Comparison of ENCODE assay signal across 10 cellular contexts in the genomic region with DNA sequence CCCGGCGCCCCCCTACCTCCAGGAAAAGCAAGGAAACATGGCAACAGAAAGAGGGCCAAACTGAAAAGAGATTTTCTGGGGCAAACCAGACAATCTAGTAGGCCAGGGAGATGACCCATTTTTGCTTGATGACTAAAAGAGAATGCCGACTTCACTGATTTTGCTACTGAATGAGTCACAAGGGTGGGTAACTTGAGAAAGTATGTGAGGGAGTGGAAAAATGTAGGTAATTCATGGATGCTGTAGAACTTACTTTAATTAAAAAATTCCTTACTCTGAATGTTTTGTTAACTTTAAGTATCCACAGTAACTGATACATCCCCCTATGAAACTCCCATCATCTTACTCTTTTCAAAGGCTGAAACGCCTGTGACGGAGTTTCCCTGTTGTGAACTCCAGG. TPM values are rescaled to one million over a fixed set of nuclear protein-coding genes. Genes with fewer than 3 reads are reported as not detected.
A peak's percentile ranks its signal among the peaks of the same experiment; 100 is the strongest.
DNase-seq lines count a peak whose midpoint lies in the region; ATAC-seq and TF ChIP-seq lines count a peak whose summit lies in the region.
"Had no signal": no experiment of that assay in that cellular context is flagged by ENCODE, and none has a peak within 500 bp of the region (broad histone marks: within the 10 kb centered on the region; RNA-seq: fewer than 3 reads in every experiment).

No MANE protein-coding gene starts in this region.

- peaks cover 4 to 13% of the 10 kb centered on the region in 2 experiments; a peak in 3 of 4 replicates for H3K4me1 ChIP-seq in SK-N-SH (ENCODE audit: control insufficient read depth in 1 of 2, insufficient read depth in 2 of 2, low read depth in 1 of 2, low read length in 1 of 2)
- no peaks in the 10 kb centered on the region for H3K4me1 ChIP-seq in smooth muscle cell (ENCODE audit: low read depth)
- H3K4me1 ChIP-seq in tibial nerve: peaks cover 0 to 8% (median 0%) of the 10 kb centered on the region in 4 donors

- no peaks in the 10 kb centered on the region for H3K36me3 Mint-ChIP-seq in activated CD8-positive, alpha-beta T cell treated with anti-CD3 and anti-CD28 coated beads for 36 hours (ENCODE audit: low read depth)
- H3K36me3 Mint-ChIP-seq in activated CD8-positive, alpha-beta T cell treated with anti-CD3 and anti-CD28 coated beads, Interleukin-2, amount 10 ng/mL, durations not matched to agents 7 days and 5 days (ENCODE audit: low read depth): no peaks in the 10 kb centered on the region

- H3K27me3 Mint-ChIP-seq in activated CD8-positive, alpha-beta T cell treated with anti-CD3 and anti-CD28 coated beads for 36 hours: no peaks in the 10 kb centered on the region
- H3K27me3 Mint-ChIP-seq in activated CD8-positive, alpha-beta T cell treated with anti-CD3 and anti-CD28 coated beads, Interleukin-2, amount 10 ng/mL, durations not matched to agents 7 days and 5 days (ENCODE audit: low read depth): no peaks in the 10 kb centered on the region

- CTCF ChIA-PET in activated CD8-positive, alpha-beta T cell treated with anti-CD3 and anti-CD28 coated beads for 36 hours (lab: Charles Lee): no interaction called here
- CTCF ChIA-PET in activated CD8-positive, alpha-beta T cell treated with anti-CD3 and anti-CD28 coated beads, Interleukin-2, amount 10 ng/mL, durations not matched to agents 7 days and 5 days (lab: Charles Lee): interaction anchor here (0.7 kb wide), 1 partner anchor 692 kb away, joined by 3 read pairs; the partner anchor contains the start of gene ZBBX
- CTCF ChIA-PET in SK-N-SH (lab: Yijun Ruan, JAX): interaction anchor here (0.8 to 1.6 kb wide), 2 partner anchors 24 to 34 kb away, joined by 3 to 5 read pairs; no protein-coding TSS in a partner anchor

- peaks cover 2% of the 10 kb centered on the region for H3K4me1 Mint-ChIP-seq in activated CD8-positive, alpha-beta T cell treated with anti-CD3 and anti-CD28 coated beads for 36 hours (ENCODE audit: low read depth)
- peaks cover 3% of the 10 kb centered on the region for H3K4me1 Mint-ChIP-seq in activated CD8-positive, alpha-beta T cell treated with anti-CD3 and anti-CD28 coated beads, Interleukin-2, amount 10 ng/mL, durations not matched to agents 7 days and 5 days (ENCODE audit: low read depth)

- H3K4me3 ChIP-seq in SK-N-SH (ENCODE audit: low read depth in 2 of 2, low read length in 1 of 2): no peak overlapping the region
- no peak overlapping the region for H3K4me3 ChIP-seq in smooth muscle cell
- no peak overlapping the region for H3K4me3 ChIP-seq in tibial nerve
- H3K4me3 ChIP-seq: dorsolateral prefrontal cortex had no signal

- TF ChIP-seq RAD21 in SK-N-SH (IDR thresholded peaks at IDR 0.05; ENCODE audit: low read length): no peak

- H3K79me2 ChIP-seq in SK-N-SH (ENCODE audit: insufficient read depth): peaks cover 92% of the 10 kb centered on the region
- peaks cover 94% of the 10 kb centered on the region for H3K79me2 ChIP-seq in smooth muscle cell (ENCODE audit: low read depth)

- 34% methylated on average over 5 of the region's 5 CpGs for WGBS in SK-N-SH (ENCODE audit: low lambda C conversion rate)
- WGBS in smooth muscle cell (ENCODE audit: low lambda C conversion rate): 47% methylated on average over 5 of the region's 5 CpGs
- WGBS in tibial nerve, 2 donors: 75 to 80% methylated on average over 5 of the region's 5 CpGs

- peak in 1 of 2 experiments; percentile 54; a peak in 1 of 4 replicates for TF ChIP-seq EP300 in SK-N-SH (IDR thresholded peaks at IDR 0.05; ENCODE audit: borderline replicate concordance in 1 of 2, low read depth in 1 of 2, low read length in 1 of 2)
- no peak for TF ChIP-seq EP300 in tibial nerve (IDR thresholded peaks at IDR 0.05)

- H3K4me3 Mint-ChIP-seq in activated CD8-positive, alpha-beta T cell treated with anti-CD3 and anti-CD28 coated beads for 36 hours: no peak overlapping the region
- no peak overlapping the region for H3K4me3 Mint-ChIP-seq in activated CD8-positive, alpha-beta T cell treated with anti-CD3 and anti-CD28 coated beads, Interleukin-2, amount 10 ng/mL, durations not matched to agents 7 days and 5 days
- H3K4me3 Mint-ChIP-seq: activated T-helper 1 cell treated with anti-CD3 and anti-CD28 coated beads, Interleukin-12 subunit alpha, Interleukin-12 subunit beta, Interleukin-2, Interleukin-4 antibody, amounts not matched to agents 30 ng/mL and 10 ng/mL and 1 ng/mL, durations not matched to agents 14 hours and 24 hours and 36 hours had no signal

- intact Hi-C loops in activated CD8-positive, alpha-beta T cell treated with anti-CD3 and anti-CD28 coated beads for 36 hours (cut with micrococcal nuclease): no loop called here

- no peak for TF ChIP-seq POLR2A in tibial nerve (IDR thresholded peaks at IDR 0.05)

- H3K36me3 ChIP-seq in SK-N-SH (replicated peaks in 1 of 2; ENCODE audit: control insufficient read depth in 1 of 2, insufficient read depth in 2 of 2, low read length in 1 of 2) (no peaks in the 10 kb centered on the region), smooth muscle cell (ENCODE audit: low read depth) (no peaks in the 10 kb centered on the region), tibial nerve (no peaks in the 10 kb centered on the region)

- no peaks in the 10 kb centered on the region for H3K9me2 ChIP-seq in SK-N-SH

- POLR2A ChIA-PET in activated CD8-positive, alpha-beta T cell treated with anti-CD3 and anti-CD28 coated beads for 36 hours (lab: Charles Lee): no interaction called here
- POLR2A ChIA-PET in activated CD8-positive, alpha-beta T cell treated with anti-CD3 and anti-CD28 coated beads, Interleukin-2, amount 10 ng/mL, durations not matched to agents 7 days and 5 days (lab: Charles Lee): no interaction called here
- POLR2A ChIA-PET in SK-N-SH (lab: Yijun Ruan, JAX): no interaction called here

- H2AFZ ChIP-seq in SK-N-SH (ENCODE audit: low read depth) (no peak overlapping the region), smooth muscle cell (ENCODE audit: low read depth) (peak overlapping the region; percentile 47)

- no peaks in the 10 kb centered on the region for H3K9me3 ChIP-seq in SK-N-SH
- H3K9me3 ChIP-seq in smooth muscle cell (replicated peaks; ENCODE audit: low read depth): no peaks in the 10 kb centered on the region
- H3K9me3 ChIP-seq in tibial nerve: no peaks in the 10 kb centered on the region

- peak overlapping the region; percentile 46 for H3K4me2 ChIP-seq in SK-N-SH
- H3K4me2 ChIP-seq in smooth muscle cell: peak overlapping the region; percentile 68

- TF ChIP-seq CTCF in activated CD8-positive, alpha-beta T cell treated with anti-CD3 and anti-CD28 coated beads for 36 hours (IDR thresholded peaks at IDR 0.05): no peak
- TF ChIP-seq CTCF in SK-N-SH (IDR thresholded peaks at IDR 0.05) (no peak), smooth muscle cell (IDR thresholded peaks at IDR 0.05; ENCODE audit: borderline replicate concordance, insufficient read depth, poor library complexity, severe bottlenecking) (no peak), tibial nerve (IDR thresholded peaks at IDR 0.05) (no peak)

- no peak for DNase-seq in activated CD8-positive, alpha-beta T cell treated with anti-CD3 and anti-CD28 coated beads for 36 hours
- no peak for DNase-seq in activated CD8-positive, alpha-beta T cell treated with anti-CD3 and anti-CD28 coated beads, Interleukin-2, amount 10 ng/mL, durations not matched to agents 7 days and 5 days
- DNase-seq in SK-N-SH: no peak
- DNase-seq in fibroblast of the conjunctiva (ENCODE audit: low read depth): peak; percentile 74
- no peak for DNase-seq in smooth muscle cell (lab: John Stamatoyannopoulos, UW; ENCODE audit: unreplicated experiment)
- DNase-seq in tibial nerve (ENCODE audit: low spot score in 2 of 2): no peak
- DNase-seq in RPMI8226: no peak
- DNase-seq in effector CD4-positive, alpha-beta T cell: no peak
- DNase-seq: dorsolateral prefrontal cortex had no signal

- H3K27ac Mint-ChIP-seq in activated CD8-positive, alpha-beta T cell treated with anti-CD3 and anti-CD28 coated beads for 36 hours: no peak overlapping the region
- H3K27ac Mint-ChIP-seq in activated CD8-positive, alpha-beta T cell treated with anti-CD3 and anti-CD28 coated beads, Interleukin-2, amount 10 ng/mL, durations not matched to agents 7 days and 5 days: no peak overlapping the region
- H3K27ac Mint-ChIP-seq: activated T-helper 1 cell treated with anti-CD3 and anti-CD28 coated beads, Interleukin-12 subunit alpha, Interleukin-12 subunit beta, Interleukin-2, Interleukin-4 antibody, amounts not matched to agents 30 ng/mL and 10 ng/mL and 1 ng/mL, durations not matched to agents 14 hours and 24 hours and 36 hours had no signal

- H3F3A ChIP-seq in SK-N-SH (replicated peaks; ENCODE audit: insufficient read depth): peaks cover 21% of the 10 kb centered on the region
- H3F3A ChIP-seq in smooth muscle cell (ENCODE audit: low read depth): peaks cover 8% of the 10 kb centered on the region

- no peaks in the 10 kb centered on the region for H3K27me3 ChIP-seq in SK-N-SH (ENCODE audit: insufficient read depth)
- no peaks in the 10 kb centered on the region for H3K27me3 ChIP-seq in smooth muscle cell (ENCODE audit: low read depth)
- no peaks in the 10 kb centered on the region for H3K27me3 ChIP-seq in tibial nerve
- H3K27me3 ChIP-seq: dorsolateral prefrontal cortex had no signal

- H4K20me1 ChIP-seq in SK-N-SH (ENCODE audit: insufficient read depth) (peaks cover 6% of the 10 kb centered on the region; the same call in 1 of the 2 replicates), smooth muscle cell (ENCODE audit: low read depth) (peaks cover 21% of the 10 kb centered on the region)

- ATAC-seq in activated CD8-positive, alpha-beta T cell treated with anti-CD3 and anti-CD28 coated beads for 36 hours: peak; percentile 47
- no peak for ATAC-seq in activated CD8-positive, alpha-beta T cell treated with anti-CD3 and anti-CD28 coated beads, Interleukin-2, amount 10 ng/mL, durations not matched to agents 7 days and 5 days

- H3K27ac ChIP-seq in SK-N-SH (ENCODE audit: low read depth in 2 of 2, low read length in 1 of 2): peak overlapping the region; percentile 67 to 89; a peak in 3 of 4 replicates
- peak overlapping the region; percentile 98 for H3K27ac ChIP-seq in smooth muscle cell (ENCODE audit: low read depth)
- peak overlapping the region in 1 of 4 donors; percentile 20 for H3K27ac ChIP-seq in tibial nerve

- H3K9me3 Mint-ChIP-seq in activated CD8-positive, alpha-beta T cell treated with anti-CD3 and anti-CD28 coated beads for 36 hours: no peaks in the 10 kb centered on the region
- H3K9me3 Mint-ChIP-seq in activated CD8-positive, alpha-beta T cell treated with anti-CD3 and anti-CD28 coated beads, Interleukin-2, amount 10 ng/mL, durations not matched to agents 7 days and 5 days (ENCODE audit: insufficient read depth): no peaks in the 10 kb centered on the region
- H3K9me3 Mint-ChIP-seq: activated T-helper 1 cell treated with anti-CD3 and anti-CD28 coated beads, Interleukin-12 subunit alpha, Interleukin-12 subunit beta, Interleukin-2, Interleukin-4 antibody, amounts not matched to agents 30 ng/mL and 10 ng/mL and 1 ng/mL, durations not matched to agents 14 hours and 24 hours and 36 hours had no signal

- peak overlapping the region; percentile 42; the same call in 1 of the 2 replicates for H3K9ac ChIP-seq in SK-N-SH
- H3K9ac ChIP-seq in smooth muscle cell (ENCODE audit: low read depth): peak overlapping the region; percentile 79

RNA-seq across cellular contexts. Expression of gene GOLIM4, which starts 24.2 kb away (rescaled TPM):
- total RNA-seq in activated CD8-positive, alpha-beta T cell treated with anti-CD3 and anti-CD28 coated beads for 36 hours: 1 to 10 TPM; 5.5 to 6.4 TPM
- total RNA-seq in activated CD8-positive, alpha-beta T cell treated with anti-CD3 and anti-CD28 coated beads, Interleukin-2, amount 10 ng/mL, durations not matched to agents 7 days and 5 days: 1 to 10 TPM; 5.6 to 6.0 TPM
- polyA plus RNA-seq in SK-N-SH (2012; rRNA removed) (38.3 and 42.3 TPM in 2 replicates), smooth muscle cell (45.4 and 59.9 TPM in 2 replicates)
- 43.6 and 44.5 TPM in 2 replicates for polyA plus RNA-seq in SK-N-SH (2012; cell fraction: cytosol; rRNA removed)
- 15.9 and 22.9 TPM in 2 replicates for polyA plus RNA-seq in SK-N-SH (2012; cell fraction: nucleus; rRNA removed)
- total RNA-seq in smooth muscle cell (44.5 and 65.1 TPM in 2 replicates), tibial nerve (10 to 100 TPM; 35.9 to 59.0 (median 52.0) TPM)
